ENCODE assay signal across 1 cellular context in genomic region chr5:68711311-68712200, GRCh38.
TF ChIP-seq lines count a peak whose summit lies in the region.

No MANE protein-coding gene starts in this region.

TF ChIP-seq in GM12878, 131 proteins besides CTCF, POLR2A, EP300 and RAD21 (continued from another document and continues in another):
- peak; percentile 31; the same call in 1 of the 2 replicates for TF ChIP-seq RELB (IDR thresholded peaks at IDR 0.05; ENCODE audit: low read depth)
- TF ChIP-seq USF1 (IDR thresholded peaks at IDR 0.05; ENCODE audit: borderline replicate concordance, extremely low read length, insufficient read depth, low read depth, low read length), result no peak
- peak; percentile 51 to 57 for TF ChIP-seq IKZF2 (IDR thresholded peaks at IDR 0.05)
- peak; percentile 37; the same call in 1 of the 2 replicates for TF ChIP-seq GABPA (IDR thresholded peaks at IDR 0.05; ENCODE audit: low read depth)
- TF ChIP-seq E2F8 (IDR thresholded peaks at IDR 0.05; ENCODE audit: low read depth, partially characterized antibody), result no peak
- no peak for TF ChIP-seq CEBPZ (IDR thresholded peaks at IDR 0.05; ENCODE audit: low read depth, low read length)
- 0 out of 2 replicates have a peak, but pooled peaks have one; percentile 32 for TF ChIP-seq TCF7 (IDR thresholded peaks at IDR 0.05; ENCODE audit: borderline replicate concordance)
- no peak for TF ChIP-seq NR2C2 (IDR thresholded peaks at IDR 0.05; ENCODE audit: borderline replicate concordance, control insufficient read depth, insufficient read length, low read depth)
- no peak for TF ChIP-seq LARP7 (IDR thresholded peaks at IDR 0.05)
- TF ChIP-seq HCFC1 (IDR thresholded peaks at IDR 0.05; ENCODE audit: low read length), result no peak
- peak; percentile 66 for TF ChIP-seq IKZF1 (conservative IDR thresholded peaks at IDR 0.05)
- peak; percentile 78 for TF ChIP-seq MEF2B (IDR thresholded peaks at IDR 0.05; ENCODE audit: partially characterized antibody, poor library complexity, severe bottlenecking)
- no peak for TF ChIP-seq ZBTB33 (IDR thresholded peaks at IDR 0.05)
- no peak for TF ChIP-seq SRF (IDR thresholded peaks at IDR 0.05; ENCODE audit: low read depth in 2 of 2, low read length in 2 of 2)
- no peak for TF ChIP-seq SMC3 (IDR thresholded peaks at IDR 0.05; ENCODE audit: borderline replicate concordance, low read length)
- TF ChIP-seq SIX5 (IDR thresholded peaks at IDR 0.05; ENCODE audit: low read depth, low read length, severe bottlenecking), result no peak
- peak in 1 of 2 experiments; percentile 46; a peak in 1 of 4 replicates for TF ChIP-seq CEBPB (IDR thresholded peaks at IDR 0.05; ENCODE audit: borderline replicate concordance in 1 of 2, low read depth in 2 of 2, low read length in 2 of 2)
- TF ChIP-seq SMAD1 (IDR thresholded peaks at IDR 0.05; ENCODE audit: low read depth, partially characterized antibody), result no peak
- TF ChIP-seq RFX5 (IDR thresholded peaks at IDR 0.05; ENCODE audit: low read depth, low read length), result no peak
- TF ChIP-seq CREM (IDR thresholded peaks at IDR 0.05; ENCODE audit: low read depth), result peak; percentile 33; the same call in 1 of the 2 replicates
- TF ChIP-seq KAT2A (conservative IDR thresholded peaks at IDR 0.05; ENCODE audit: control insufficient read depth, low read depth, low read length), result no peak
- no peak for TF ChIP-seq KLF5 (IDR thresholded peaks at IDR 0.05; ENCODE audit: partially characterized antibody)
- peak; percentile 94 for TF ChIP-seq MEF2A (IDR thresholded peaks at IDR 0.05; ENCODE audit: insufficient read depth, low read depth, low read length)
- TF ChIP-seq SREBF1 (IDR thresholded peaks at IDR 0.05; ENCODE audit: low read length), result no peak
- TF ChIP-seq ZBED1 (IDR thresholded peaks at IDR 0.05; ENCODE audit: borderline replicate concordance), result no peak
- TF ChIP-seq ETV6 (conservative IDR thresholded peaks at IDR 0.05 in 1 of 2, IDR thresholded peaks at IDR 0.05 in 1 of 2; ENCODE audit: borderline replicate concordance in 1 of 2, low read depth in 1 of 2), result no peak
- no peak for TF ChIP-seq STAT1 (conservative IDR thresholded peaks at IDR 0.05)
- peak; percentile 31 for TF ChIP-seq RELA (IDR thresholded peaks at IDR 0.05; ENCODE audit: borderline replicate concordance, partially characterized antibody)
- no peak for TF ChIP-seq SUPT20H (IDR thresholded peaks at IDR 0.05; ENCODE audit: borderline replicate concordance, control insufficient read depth, low read depth, low read length)
- TF ChIP-seq RAD51 (IDR thresholded peaks at IDR 0.05), result no peak
- TF ChIP-seq HSF1 (IDR thresholded peaks at IDR 0.05; ENCODE audit: low read depth, low read length), result no peak
- TF ChIP-seq USF2 (IDR thresholded peaks at IDR 0.05; ENCODE audit: borderline replicate concordance, low read depth, low read length), result no peak
- TF ChIP-seq NR2F1 (conservative IDR thresholded peaks at IDR 0.05), result no peak
- TF ChIP-seq SMARCA5 (IDR thresholded peaks at IDR 0.05), result no peak
- peak; percentile 6 for TF ChIP-seq SP1 (IDR thresholded peaks at IDR 0.05; ENCODE audit: low read depth, low read length)
- no peak for TF ChIP-seq CHD2 (IDR thresholded peaks at IDR 0.05; ENCODE audit: borderline replicate concordance, low read depth, low read length)
- no peak for TF ChIP-seq NFYA (IDR thresholded peaks at IDR 0.05; ENCODE audit: borderline replicate concordance, low read depth, low read length)
- TF ChIP-seq REST (IDR thresholded peaks at IDR 0.05; ENCODE audit: low read depth, low read length), result no peak
- TF ChIP-seq ZNF274 (IDR thresholded peaks at IDR 0.05; ENCODE audit: insufficient read depth, insufficient read length), result no peak
- peak; percentile 63; the same call in 1 of the 3 replicates for TF ChIP-seq POU2F2 (IDR thresholded peaks at IDR 0.05; ENCODE audit: borderline replicate concordance, low read depth, low read length)
- TF ChIP-seq ZZZ3 (IDR thresholded peaks at IDR 0.05; ENCODE audit: control insufficient read depth, insufficient read length, low read depth), result no peak
- no peak for TF ChIP-seq NRF1 (conservative IDR thresholded peaks at IDR 0.05; ENCODE audit: low read depth, low read length)
- TF ChIP-seq MAX (IDR thresholded peaks at IDR 0.05; ENCODE audit: low read depth, low read length), result no peak
- no peak for TF ChIP-seq SUZ12 (IDR thresholded peaks at IDR 0.05; ENCODE audit: unreplicated experiment)
- no peak for TF ChIP-seq CBX5 (IDR thresholded peaks at IDR 0.05; ENCODE audit: low read depth)
- TF ChIP-seq BCL11A (IDR thresholded peaks at IDR 0.05; ENCODE audit: low read depth, low read length), result no peak
- TF ChIP-seq RUNX3 (IDR thresholded peaks at IDR 0.05; ENCODE audit: low read length), result peak; percentile 94
- TF ChIP-seq PAX5 (IDR thresholded peaks at IDR 0.05; ENCODE audit: borderline replicate concordance, low read depth, low read length), result no peak
- TF ChIP-seq CBFB (IDR thresholded peaks at IDR 0.05; ENCODE audit: low read depth), result peak; percentile 75
- TF ChIP-seq STAT3 (IDR thresholded peaks at IDR 0.05; ENCODE audit: low read depth, low read length), result no peak
- no peak for TF ChIP-seq RBBP5 (conservative IDR thresholded peaks at IDR 0.05)
- no peak for TF ChIP-seq DPF2 (IDR thresholded peaks at IDR 0.05)
- TF ChIP-seq MYB (IDR thresholded peaks at IDR 0.05; ENCODE audit: borderline replicate concordance, low read depth, low read length), result no peak
- no peak for TF ChIP-seq BHLHE40 (IDR thresholded peaks at IDR 0.05; ENCODE audit: borderline replicate concordance in 1 of 2, low read depth in 2 of 2, low read length in 1 of 2)
